39 cellular contexts compared by ENCODE assay signal in the genomic region with DNA sequence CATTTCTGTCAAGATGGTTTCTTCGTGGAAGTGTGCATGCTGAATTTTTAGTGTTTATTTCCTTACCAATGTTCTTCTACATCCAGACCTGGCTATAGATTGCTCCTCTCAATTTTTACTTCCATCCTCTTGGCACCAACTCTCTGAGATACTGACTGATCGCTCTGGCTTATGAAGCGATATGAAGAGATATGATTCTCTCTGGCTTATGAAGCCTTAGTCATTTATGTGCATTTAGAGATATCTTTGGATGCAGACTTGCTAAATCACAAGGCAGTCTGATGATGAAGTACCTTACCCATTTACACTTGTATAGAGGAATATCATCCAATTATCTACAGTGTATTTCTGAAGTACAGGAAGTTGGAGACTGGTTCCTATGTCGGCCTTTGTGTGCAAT.
"Had no signal": no experiment of that assay in that cellular context is flagged by ENCODE, and none has a peak within 500 bp of the region (broad histone marks: within the 10 kb centered on the region; RNA-seq: fewer than 3 reads in every experiment).

No MANE protein-coding gene starts in this region.

- H3K27me3 ChIP-seq: adrenal gland, ascending aorta, cardiac muscle cell had no signal

- H3K4me3 Mint-ChIP-seq: activated B cell treated with CpG ODN at 0.5 μM for 24 hours; activated CD4-positive, alpha-beta memory T cell treated with anti-CD3 and anti-CD28 coated beads for 36 hours; activated CD4-positive, alpha-beta T cell treated with anti-CD3 and anti-CD28 coated beads, Interleukin-2, amount 10 ng/mL, durations not matched to agents 24 days and 14 days; activated CD8-positive, alpha-beta T cell treated with anti-CD3 and anti-CD28 coated beads for 36 hours; activated naive CD4-positive, alpha-beta T cell treated with anti-CD3 and anti-CD28 coated beads for 36 hours; activated naive CD8-positive, alpha-beta T cell treated with anti-CD3 and anti-CD28 coated beads for 36 hours; activated T-cell treated with anti-CD3 and anti-CD28 coated beads, Interleukin-2, amount 50 U/mL, for 4 hours; activated T-cell treated with anti-CD3 and anti-CD28 coated beads, Interleukin-2, amount 50 U/mL, for 72 hours; activated T-helper 1 cell treated with anti-CD3 and anti-CD28 coated beads, Interleukin-12 subunit alpha, Interleukin-12 subunit beta, Interleukin-2, Interleukin-4 antibody, amounts not matched to agents 30 ng/mL and 10 ng/mL and 1 ng/mL, durations not matched to agents 14 hours and 24 hours and 36 hours; activated T-helper 17 cell treated with anti-CD3 and anti-CD28 coated beads, Interleukin-2, amount 50 U/mL, for 72 hours; brain; central memory CD8-positive, alpha-beta T cell; T-helper 1 cell treated with Interleukin-12 subunit alpha and Interleukin-12 subunit beta and Interleukin-4 antibody, amounts not matched to agents 30 μg/mL and 1 μg/mL, for 36 hours; T-helper 2 cell treated with Interferon-gamma antibody and Interleukin-4, amounts not matched to agents 5 μg/mL and 100 μg/mL, for 36 hours had no signal

- H3K27ac Mint-ChIP-seq: activated B cell treated with CpG ODN at 0.5 μM for 24 hours; activated CD4-positive, alpha-beta memory T cell treated with anti-CD3 and anti-CD28 coated beads for 36 hours; activated CD4-positive, alpha-beta T cell treated with anti-CD3 and anti-CD28 coated beads, Interleukin-2, amount 10 ng/mL, durations not matched to agents 24 days and 14 days; activated CD8-positive, alpha-beta T cell treated with anti-CD3 and anti-CD28 coated beads for 36 hours; activated naive CD4-positive, alpha-beta T cell treated with anti-CD3 and anti-CD28 coated beads for 36 hours; activated naive CD4-positive, alpha-beta T cell treated with anti-CD3 and anti-CD28 coated beads, Interleukin-2, amount 50 U/mL, for 72 hours; activated naive CD8-positive, alpha-beta T cell treated with anti-CD3 and anti-CD28 coated beads for 36 hours; activated T-cell treated with anti-CD3 and anti-CD28 coated beads, Interleukin-2, amount 50 U/mL, for 72 hours; activated T-helper 1 cell treated with anti-CD3 and anti-CD28 coated beads, Interleukin-12 subunit alpha, Interleukin-12 subunit beta, Interleukin-2, Interleukin-4 antibody, amounts not matched to agents 30 ng/mL and 10 ng/mL and 1 ng/mL, durations not matched to agents 14 hours and 24 hours and 36 hours; activated T-helper 17 cell treated with anti-CD3 and anti-CD28 coated beads, Interleukin-2, amount 50 U/mL, for 72 hours; brain; T-helper 1 cell treated with Interleukin-12 subunit alpha and Interleukin-12 subunit beta and Interleukin-4 antibody, amounts not matched to agents 30 μg/mL and 1 μg/mL, for 36 hours; T-helper 2 cell treated with Interferon-gamma antibody and Interleukin-4, amounts not matched to agents 5 μg/mL and 100 μg/mL, for 36 hours had no signal

- H3K9me3 Mint-ChIP-seq: activated B cell treated with CpG ODN at 0.5 μM for 24 hours; activated CD4-positive, alpha-beta memory T cell treated with anti-CD3 and anti-CD28 coated beads for 36 hours; activated CD8-positive, alpha-beta T cell treated with anti-CD3 and anti-CD28 coated beads for 36 hours; activated naive CD4-positive, alpha-beta T cell treated with anti-CD3 and anti-CD28 coated beads for 36 hours; activated naive CD4-positive, alpha-beta T cell treated with anti-CD3 and anti-CD28 coated beads, Interleukin-2, amount 50 U/mL, for 72 hours; activated naive CD8-positive, alpha-beta T cell treated with anti-CD3 and anti-CD28 coated beads for 36 hours; activated T-cell treated with anti-CD3 and anti-CD28 coated beads, Interleukin-2, amount 50 U/mL, for 4 hours; activated T-helper 1 cell treated with anti-CD3 and anti-CD28 coated beads, Interleukin-12 subunit alpha, Interleukin-12 subunit beta, Interleukin-2, Interleukin-4 antibody, amounts not matched to agents 30 ng/mL and 10 ng/mL and 1 ng/mL, durations not matched to agents 14 hours and 24 hours and 36 hours; activated T-helper 17 cell treated with anti-CD3 and anti-CD28 coated beads, Interleukin-2, amount 50 U/mL, for 72 hours; central memory CD8-positive, alpha-beta T cell; T-helper 1 cell treated with Interleukin-12 subunit alpha and Interleukin-12 subunit beta and Interleukin-4 antibody, amounts not matched to agents 30 μg/mL and 1 μg/mL, for 36 hours; T-helper 2 cell treated with Interferon-gamma antibody and Interleukin-4, amounts not matched to agents 5 μg/mL and 100 μg/mL, for 36 hours had no signal

- H3K4me3 ChIP-seq: adrenal gland, ascending aorta, cardiac muscle cell had no signal

- ATAC-seq: activated CD8-positive, alpha-beta T cell treated with anti-CD3 and anti-CD28 coated beads for 36 hours; activated naive CD4-positive, alpha-beta T cell treated with anti-CD3 and anti-CD28 coated beads, Interleukin-2, amount 50 U/mL, for 72 hours; activated T-cell treated with anti-CD3 and anti-CD28 coated beads, Interleukin-2, amount 50 U/mL, for 4 hours; activated T-cell treated with anti-CD3 and anti-CD28 coated beads, Interleukin-2, amount 50 U/mL, for 72 hours; activated T-helper 17 cell treated with anti-CD3 and anti-CD28 coated beads, Interleukin-2, amount 50 U/mL, for 72 hours had no signal

- DNase-seq: activated B cell treated with CpG ODN at 0.5 μM for 24 hours; activated CD4-positive, alpha-beta memory T cell treated with anti-CD3 and anti-CD28 coated beads for 36 hours; activated CD4-positive, alpha-beta T cell treated with anti-CD3 and anti-CD28 coated beads for 4 hours; activated CD4-positive, alpha-beta T cell treated with anti-CD3 and anti-CD28 coated beads, Interleukin-2, amount 10 ng/mL, durations not matched to agents 24 days and 14 days; activated CD4-positive, alpha-beta T cell treated with anti-CD3 and anti-CD28 coated beads, Interleukin-2, amount 50 U/mL, for 1 hour; activated CD4-positive, alpha-beta T cell treated with anti-CD3 and anti-CD28 coated beads, Interleukin-2, amount 50 U/mL, for 4 hours; activated CD4-positive, CD25-positive, alpha-beta regulatory T cell treated with anti-CD3 and anti-CD28 coated beads, Interleukin-2, amount 50 U/mL, for 72 hours; activated CD8-positive, alpha-beta memory T cell treated with anti-CD3 and anti-CD28 coated beads, Interleukin-2, amount 50 U/mL, for 4 hours; activated CD8-positive, alpha-beta T cell treated with anti-CD3 and anti-CD28 coated beads for 36 hours; activated effector memory CD4-positive, alpha-beta T cell treated with anti-CD3 and anti-CD28 coated beads, Interleukin-2, amount 50 U/mL, for 16 hours; activated gamma-delta T cell treated with Interleukin-2 at 50 U/mL for 16 hours; activated naive CD4-positive, alpha-beta T cell; activated naive CD4-positive, alpha-beta T cell treated with anti-CD3 and anti-CD28 coated beads for 36 hours; activated naive CD4-positive, alpha-beta T cell treated with anti-CD3 and anti-CD28 coated beads, Interleukin-2, amount 50 U/mL, for 16 hours; activated naive CD8-positive, alpha-beta T cell treated with anti-CD3 and anti-CD28 coated beads for 36 hours; activated T-cell treated with anti-CD3 and anti-CD28 coated beads for 4 hours; activated T-cell treated with anti-CD3 and anti-CD28 coated beads, Interleukin-2, amount 50 U/mL, for 1 hour; activated T-cell treated with anti-CD3 and anti-CD28 coated beads, Interleukin-2, amount 50 U/mL, for 4 hours; activated T-cell treated with anti-CD3 and anti-CD28 coated beads, Interleukin-2, amount 50 U/mL, for 72 hours; adrenal gland; amygdala; anterior cingulate cortex; caudate nucleus; cerebellar nuclear complex; T-helper 1 cell; T-helper 2 cell; T-helper 9 cell had no signal

- H3K27me3 Mint-ChIP-seq: activated CD4-positive, alpha-beta T cell treated with anti-CD3 and anti-CD28 coated beads, Interleukin-2, amount 10 ng/mL, durations not matched to agents 24 days and 14 days; activated CD8-positive, alpha-beta T cell treated with anti-CD3 and anti-CD28 coated beads for 36 hours had no signal

- H3K9me3 ChIP-seq: adrenal gland, ascending aorta had no signal

- H3K36me3 Mint-ChIP-seq: activated CD4-positive, alpha-beta memory T cell treated with anti-CD3 and anti-CD28 coated beads for 36 hours; activated naive CD4-positive, alpha-beta T cell treated with anti-CD3 and anti-CD28 coated beads, Interleukin-2, amount 50 U/mL, for 72 hours; activated naive CD8-positive, alpha-beta T cell treated with anti-CD3 and anti-CD28 coated beads for 36 hours; brain had no signal

- H3K36me3 ChIP-seq: adrenal gland, ascending aorta, cardiac muscle cell had no signal

- H3K27ac ChIP-seq: adrenal gland, ascending aorta, cardiac muscle cell, VCaP had no signal

- FAIRE-seq: bronchial epithelial cell, TTC549 had no signal

- H3K4me1 Mint-ChIP-seq: activated B cell treated with CpG ODN at 0.5 μM for 24 hours; central memory CD8-positive, alpha-beta T cell had no signal
